ENCODE assay signal across 25 cellular contexts in genomic region chr7:27912751-27913150, GRCh38.
"Had no signal": no experiment of that assay in that cellular context is flagged by ENCODE, and none has a peak within 500 bp of the region (broad histone marks: within the 10 kb centered on the region; RNA-seq: fewer than 3 reads in every experiment).

No MANE protein-coding gene starts in this region.

- H3K4me1 ChIP-seq: ascending aorta, body of pancreas had no signal

- H3K27me3 ChIP-seq: ascending aorta, body of pancreas had no signal

- H3K36me3 ChIP-seq: ascending aorta, WERI-Rb-1 had no signal

- ATAC-seq: activated CD4-positive, CD25-positive, alpha-beta regulatory T cell treated with anti-CD3 and anti-CD28 coated beads, Interleukin-2, amount 50 U/mL, for 24 hours; activated CD8-positive, alpha-beta memory T cell treated with anti-CD3 and anti-CD28 coated beads, Interleukin-2, amount 10 ng/mL, durations not matched to agents 7 days and 5 days; activated CD8-positive, alpha-beta T cell treated with anti-CD3 and anti-CD28 coated beads, Interleukin-2, amount 10 ng/mL, durations not matched to agents 7 days and 5 days; body of pancreas; Panc1; Right ventricle myocardium inferior had no signal

- H3K27ac ChIP-seq: ascending aorta, body of pancreas, SK-N-MC, WERI-Rb-1 had no signal

- DNase-seq: activated CD4-positive, alpha-beta T cell treated with anti-CD3 and anti-CD28 coated beads for 4 hours; activated CD8-positive, alpha-beta memory T cell treated with anti-CD3 and anti-CD28 coated beads, Interleukin-2, amount 10 ng/mL, durations not matched to agents 7 days and 5 days; activated CD8-positive, alpha-beta T cell treated with anti-CD3 and anti-CD28 coated beads, Interleukin-2, amount 10 ng/mL, durations not matched to agents 7 days and 5 days; activated effector memory CD4-positive, alpha-beta T cell treated with Interleukin-2 at 50 U/mL for 16 hours; activated naive CD4-positive, alpha-beta T cell; activated T-cell treated with anti-CD3 and anti-CD28 coated beads, Interleukin-2, amount 50 U/mL, for 24 hours; amniotic stem cell; body of pancreas; central memory CD4-positive, alpha-beta T cell; MM.1S; NCI-H1105 treated with DMSO at 0.1 percent for 48 hours; NCI-H1930; NCI-H345; NCI-H510A; NCI-H526 treated with DMSO at 0.1 percent for 48 hours; NCI-H82; OCI-M1; RPMI8226; T-helper 1 cell; WERI-Rb-1 had no signal

- H3K9me3 ChIP-seq: ascending aorta, body of pancreas had no signal

- H3K4me3 ChIP-seq: ascending aorta, body of pancreas, SK-N-MC had no signal
